In genomic region chr6:164640946-164641345, GRCh38 we compare ENCODE assay signal across 1 cellular context.
TF ChIP-seq lines count a peak whose summit lies in the region.

No MANE protein-coding gene starts in this region.

TF ChIP-seq in H1, 55 proteins besides CTCF, POLR2A, EP300 and RAD21 (continued from another document):
- TF ChIP-seq RBBP5 (IDR thresholded peaks at IDR 0.05; ENCODE audit: borderline replicate concordance, low read depth, low read length) (no peak), NRF1 (IDR thresholded peaks at IDR 0.05; ENCODE audit: low read depth, low read length) (no peak), GTF2F1 (IDR thresholded peaks at IDR 0.05; ENCODE audit: borderline replicate concordance, low read depth, low read length) (no peak), RXRA (IDR thresholded peaks at IDR 0.05; ENCODE audit: insufficient read depth, low read depth, low read length) (no peak), CHD1 (IDR thresholded peaks at IDR 0.05; ENCODE audit: low read depth, low read length) (no peak), RFX5 (IDR thresholded peaks at IDR 0.05; ENCODE audit: borderline replicate concordance, low read depth, low read length) (no peak)
